In the genomic region with DNA sequence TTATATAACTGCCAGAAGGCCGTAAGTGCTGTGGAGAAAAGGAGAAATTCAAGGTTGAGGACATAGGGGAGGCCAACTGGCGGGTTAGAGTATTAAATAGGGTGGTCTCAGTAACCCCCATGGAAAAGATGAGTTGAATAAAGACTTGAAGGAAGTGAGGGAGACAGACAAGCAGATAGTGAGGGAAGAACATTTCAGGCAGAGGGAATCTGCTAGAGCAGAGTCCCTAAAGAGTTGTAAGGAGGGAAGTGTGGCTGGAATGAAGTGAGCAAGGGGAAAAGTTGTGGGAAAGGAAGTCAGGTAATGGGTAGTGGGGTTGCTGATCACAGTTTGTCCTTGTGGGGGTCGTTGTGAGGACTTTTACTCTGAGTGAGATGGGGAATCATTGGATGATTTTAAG, we compare ENCODE assay signal across 10 cellular contexts. TPM values are rescaled to one million over a fixed set of nuclear protein-coding genes. Genes with fewer than 3 reads are reported as not detected.
DNase-seq lines count a peak whose midpoint lies in the region; ATAC-seq, FAIRE-seq and TF ChIP-seq lines count a peak whose summit lies in the region.
"Had no signal": no experiment of that assay in that cellular context is flagged by ENCODE, and none has a peak within 500 bp of the region (broad histone marks: within the 10 kb centered on the region; RNA-seq: fewer than 3 reads in every experiment).

No MANE protein-coding gene starts in this region.

- peaks cover 2% of the 10 kb centered on the region for H3K27me3 Mint-ChIP-seq in activated T-helper 1 cell treated with anti-CD3 and anti-CD28 coated beads, Interleukin-12 subunit alpha, Interleukin-12 subunit beta, Interleukin-2, Interleukin-4 antibody, amounts not matched to agents 30 ng/mL and 10 ng/mL and 1 ng/mL, durations not matched to agents 14 hours and 24 hours and 36 hours (ENCODE audit: insufficient read depth)

- TF ChIP-seq CTCF in BJ (IDR thresholded peaks at IDR 0.05; ENCODE audit: insufficient read depth, low read depth, low read length) (no peak), HFF-Myc (IDR thresholded peaks at IDR 0.05; ENCODE audit: low read depth, low read length, missing control alignments) (no peak), kidney epithelial cell (IDR thresholded peaks at IDR 0.05; ENCODE audit: insufficient read depth, low read length, poor library complexity, severe bottlenecking) (no peak), Peyer's patch (IDR thresholded peaks at IDR 0.05) (no peak), pancreas (IDR thresholded peaks at IDR 0.05) (no peak)

- H3K9me3 ChIP-seq in Peyer's patch (no peaks in the 10 kb centered on the region), pancreas (no peaks in the 10 kb centered on the region)
- H3K9me3 ChIP-seq: esophagus muscularis mucosa had no signal

- no peak for FAIRE-seq in pancreas (lab: Jason Lieb, UNC)
- FAIRE-seq: G401.6 had no signal

- H3K4me1 Mint-ChIP-seq in activated T-helper 1 cell treated with anti-CD3 and anti-CD28 coated beads, Interleukin-12 subunit alpha, Interleukin-12 subunit beta, Interleukin-2, Interleukin-4 antibody, amounts not matched to agents 30 ng/mL and 10 ng/mL and 1 ng/mL, durations not matched to agents 14 hours and 24 hours and 36 hours (ENCODE audit: low read depth): peaks cover 54% of the 10 kb centered on the region

- peaks cover 17% of the 10 kb centered on the region for H3K36me3 Mint-ChIP-seq in activated T-helper 1 cell treated with anti-CD3 and anti-CD28 coated beads, Interleukin-12 subunit alpha, Interleukin-12 subunit beta, Interleukin-2, Interleukin-4 antibody, amounts not matched to agents 30 ng/mL and 10 ng/mL and 1 ng/mL, durations not matched to agents 14 hours and 24 hours and 36 hours (ENCODE audit: low read depth)

- POLR2A ChIA-PET in BJ (lab: Charles Lee): no interaction called here

- H3K4me3 ChIP-seq in BJ (ENCODE audit: low read depth, low read length): peak overlapping the region; percentile 87
- peak overlapping the region; percentile 94 for H3K4me3 ChIP-seq in HFF-Myc (replicated peaks; ENCODE audit: low read depth, low read length)
- H3K4me3 ChIP-seq in kidney epithelial cell (ENCODE audit: low read depth, low read length): peak overlapping the region; percentile 99
- peak overlapping the region in 1 of 4 donors; percentile 55 for H3K4me3 ChIP-seq in Peyer's patch
- H3K4me3 ChIP-seq in pancreas: no peak overlapping the region

- H3K27me3 ChIP-seq in BJ (ENCODE audit: control insufficient read depth, insufficient read depth, low read length): no peaks in the 10 kb centered on the region
- no peaks in the 10 kb centered on the region for H3K27me3 ChIP-seq in kidney epithelial cell (ENCODE audit: control insufficient read depth, insufficient read depth, low read length)
- H3K27me3 ChIP-seq in Peyer's patch: no peaks in the 10 kb centered on the region
- no peaks in the 10 kb centered on the region for H3K27me3 ChIP-seq in pancreas
- H3K27me3 ChIP-seq: esophagus muscularis mucosa had no signal

- 49 to 54% methylated on average over 3 of the region's 3 CpGs for WGBS in pancreas, 2 donors

- no peaks in the 10 kb centered on the region; the same call in 1 of the 2 replicates for H3K36me3 ChIP-seq in BJ (ENCODE audit: control insufficient read depth, insufficient read depth, low read length)
- H3K36me3 ChIP-seq in kidney epithelial cell (ENCODE audit: control insufficient read depth, insufficient read depth, low read length): no peaks in the 10 kb centered on the region
- H3K36me3 ChIP-seq in Peyer's patch: no peaks in the 10 kb centered on the region
- no peaks in the 10 kb centered on the region for H3K36me3 ChIP-seq in pancreas
- H3K36me3 ChIP-seq: esophagus muscularis mucosa had no signal

- no peak for DNase-seq in BJ (ENCODE audit: low read depth)
- no peak for DNase-seq in HFF-Myc (ENCODE audit: extremely low read depth, low read depth)
- DNase-seq in activated T-helper 1 cell treated with anti-CD3 and anti-CD28 coated beads, Interleukin-12 subunit alpha, Interleukin-12 subunit beta, Interleukin-2, Interleukin-4 antibody, amounts not matched to agents 30 ng/mL and 10 ng/mL and 1 ng/mL, durations not matched to agents 14 hours and 24 hours and 36 hours (ENCODE audit: low spot score): no peak
- DNase-seq in kidney epithelial cell (ENCODE audit: low read depth): no peak
- no peak for DNase-seq in Peyer's patch
- no peak for DNase-seq in stimulated activated CD4-positive, alpha-beta T cell treated with anti-CD3 and anti-CD28 coated beads, Interleukin-4, amount 100 ng/mL, for 24 hours
- DNase-seq in pancreas: no peak
- no peak for DNase-seq in DMS79 (lab: John Stamatoyannopoulos, UW)

- H3K4me3 Mint-ChIP-seq in activated T-helper 1 cell treated with anti-CD3 and anti-CD28 coated beads, Interleukin-12 subunit alpha, Interleukin-12 subunit beta, Interleukin-2, Interleukin-4 antibody, amounts not matched to agents 30 ng/mL and 10 ng/mL and 1 ng/mL, durations not matched to agents 14 hours and 24 hours and 36 hours: peak overlapping the region; percentile 84

- H3K4me1 ChIP-seq in Peyer's patch: peaks cover 0 to 9% (median 7%) of the 10 kb centered on the region in 4 donors
- H3K4me1 ChIP-seq in pancreas: peaks cover 0 to 6% (median 5%) of the 10 kb centered on the region in 3 donors

- H3K9me3 Mint-ChIP-seq in activated T-helper 1 cell treated with anti-CD3 and anti-CD28 coated beads, Interleukin-12 subunit alpha, Interleukin-12 subunit beta, Interleukin-2, Interleukin-4 antibody, amounts not matched to agents 30 ng/mL and 10 ng/mL and 1 ng/mL, durations not matched to agents 14 hours and 24 hours and 36 hours: no peaks in the 10 kb centered on the region

- ATAC-seq in pancreas: no peak

- TF ChIP-seq POLR2A in Peyer's patch (IDR thresholded peaks at IDR 0.05): no peak

- intact Hi-C loops in activated T-helper 1 cell treated with anti-CD3 and anti-CD28 coated beads, Interleukin-12 subunit alpha, Interleukin-12 subunit beta, Interleukin-2, Interleukin-4 antibody, amounts not matched to agents 30 ng/mL and 10 ng/mL and 1 ng/mL, durations not matched to agents 14 hours and 24 hours and 36 hours (cut with micrococcal nuclease): loop anchor here (5.0 kb wide), 3 partner anchors 229 to 1196 kb away; a partner anchor contains a TSS
- intact Hi-C loops in pancreas (cut with DNase I): no loop called here

- CTCF ChIA-PET in BJ (lab: Yijun Ruan, JAX): interaction anchor here (0.6 to 1.9 kb wide), 2 partner anchors 24 to 33 kb away, joined by 3 to 5 read pairs; no protein-coding TSS in a partner anchor

- H3K27ac ChIP-seq in Peyer's patch: no peak overlapping the region
- H3K27ac ChIP-seq in pancreas: no peak overlapping the region

- H3K27ac Mint-ChIP-seq in activated T-helper 1 cell treated with anti-CD3 and anti-CD28 coated beads, Interleukin-12 subunit alpha, Interleukin-12 subunit beta, Interleukin-2, Interleukin-4 antibody, amounts not matched to agents 30 ng/mL and 10 ng/mL and 1 ng/mL, durations not matched to agents 14 hours and 24 hours and 36 hours: peak overlapping the region; percentile 94

RNA-seq across cellular contexts. Expression of a gene that starts 1.4 kb away (rescaled TPM):
- polyA plus RNA-seq in BJ (2011; rRNA removed): 24.2 and 32.4 TPM in 2 replicates
- 20.8 and 29.6 TPM in 2 replicates for polyA minus RNA-seq in BJ (2011; rRNA and poly(A)+ RNA removed)
- 54.7 and 59.6 TPM in 2 replicates for total RNA-seq in activated T-helper 1 cell treated with anti-CD3 and anti-CD28 coated beads, Interleukin-12 subunit alpha, Interleukin-12 subunit beta, Interleukin-2, Interleukin-4 antibody, amounts not matched to agents 30 ng/mL and 10 ng/mL and 1 ng/mL, durations not matched to agents 14 hours and 24 hours and 36 hours
- 8.4 and 10.3 TPM in 2 replicates for total RNA-seq in kidney epithelial cell
- total RNA-seq in Peyer's patch: 10 to 100 TPM; 10.9 to 28.1 (median 18.3) TPM
- total RNA-seq in pancreas: 1 to 10 TPM in 1 of 6 donors, under 1 TPM in 5; 0.14 to 1.5 (median 0.52) TPM
- under 1 TPM; 0.19 to 0.42 TPM for polyA plus RNA-seq in pancreas

RNA-seq across cellular contexts. Expression of a gene that starts 17.8 kb away (rescaled TPM):
- polyA plus RNA-seq in BJ (2011; rRNA removed) (37.8 and 54.6 TPM in 2 replicates), pancreas (100 to 1,000 TPM; 143 to 192 TPM)
- polyA minus RNA-seq in BJ (2011; rRNA and poly(A)+ RNA removed): 24.4 and 25.0 TPM in 2 replicates
- 28.7 and 38.8 TPM in 2 replicates for total RNA-seq in activated T-helper 1 cell treated with anti-CD3 and anti-CD28 coated beads, Interleukin-12 subunit alpha, Interleukin-12 subunit beta, Interleukin-2, Interleukin-4 antibody, amounts not matched to agents 30 ng/mL and 10 ng/mL and 1 ng/mL, durations not matched to agents 14 hours and 24 hours and 36 hours
- total RNA-seq in kidney epithelial cell (27.9 and 28.0 TPM in 2 replicates), Peyer's patch (10 to 100 TPM; 46.8 to 86.1 (median 77.3) TPM), pancreas (10 to 100 TPM; 28.5 to 68.0 (median 47.2) TPM)

RNA-seq across cellular contexts. Expression of a gene that starts 24.9 kb away (rescaled TPM):
- polyA plus RNA-seq in BJ (2011; rRNA removed) (347 and 369 TPM in 2 replicates), pancreas (100 to 1,000 TPM in 1 of 2 donors, 10 to 100 TPM in 1; 96.7 to 204 TPM)
- 109 and 127 TPM in 2 replicates for polyA minus RNA-seq in BJ (2011; rRNA and poly(A)+ RNA removed)
- total RNA-seq in activated T-helper 1 cell treated with anti-CD3 and anti-CD28 coated beads, Interleukin-12 subunit alpha, Interleukin-12 subunit beta, Interleukin-2, Interleukin-4 antibody, amounts not matched to agents 30 ng/mL and 10 ng/mL and 1 ng/mL, durations not matched to agents 14 hours and 24 hours and 36 hours: 131 and 137 TPM in 2 replicates
- total RNA-seq in kidney epithelial cell (226 and 227 TPM in 2 replicates), Peyer's patch (100 to 1,000 TPM in 2 of 4 donors, 10 to 100 TPM in 2; 43.7 to 134 (median 96.2) TPM), pancreas (10 to 100 TPM; 65.0 to 99.6 (median 78.1) TPM)

RNA-seq across cellular contexts. Expression of a gene that starts 26.9 kb away (rescaled TPM):
- polyA plus RNA-seq in BJ (2011; rRNA removed): 4.2 and 5.7 TPM in 2 replicates
- polyA minus RNA-seq in BJ (2011; rRNA and poly(A)+ RNA removed): 5.6 and 6.5 TPM in 2 replicates
- 37.1 and 56.6 TPM in 2 replicates for total RNA-seq in activated T-helper 1 cell treated with anti-CD3 and anti-CD28 coated beads, Interleukin-12 subunit alpha, Interleukin-12 subunit beta, Interleukin-2, Interleukin-4 antibody, amounts not matched to agents 30 ng/mL and 10 ng/mL and 1 ng/mL, durations not matched to agents 14 hours and 24 hours and 36 hours
- 3.3 and 4.2 TPM in 2 replicates for total RNA-seq in kidney epithelial cell
- total RNA-seq in Peyer's patch: 10 to 100 TPM in 3 of 4 donors, 1 to 10 TPM in 1; 5.4 to 42.1 (median 15.0) TPM
- total RNA-seq in pancreas: 10 to 100 TPM in 1 of 6 donors, 1 to 10 TPM in 5; 4.6 to 11.0 (median 5.6) TPM
- 10 to 100 TPM in 1 of 2 donors, 1 to 10 TPM in 1; 8.3 to 16.4 TPM for polyA plus RNA-seq in pancreas

Comparison
In these comparisons a context has a peak if more than half of its experiments do, and no peak if none do; other contexts are left out.
1. H3K4me3 ChIP-seq: peak in BJ (single experiment), HFF-Myc (single experiment) and kidney epithelial cell (single experiment); none in pancreas (0 of 4).